In the genomic region with DNA sequence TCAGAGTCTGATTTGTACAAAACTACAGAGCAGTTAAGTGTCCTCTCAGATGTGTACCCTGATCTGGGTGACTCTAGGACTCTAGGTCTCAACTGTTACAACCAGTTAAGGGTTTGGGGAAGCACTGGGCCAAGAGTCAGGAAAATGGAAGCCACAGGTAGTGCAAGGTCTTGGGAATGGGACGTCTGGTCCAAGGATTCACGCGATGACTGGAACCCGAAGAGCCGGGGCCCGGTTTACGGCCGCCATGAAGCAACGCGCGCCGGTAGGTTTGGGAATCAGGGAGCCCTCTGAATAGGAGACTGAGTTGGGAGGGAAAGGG, we compare ENCODE assay signal across 8 cellular contexts. TPM values are rescaled to one million over a fixed set of nuclear protein-coding genes. Genes with fewer than 3 reads are reported as not detected.
A peak's percentile ranks its signal among the peaks of the same experiment; 100 is the strongest.
DNase-seq lines count a peak whose midpoint lies in the region; ATAC-seq and TF ChIP-seq lines count a peak whose summit lies in the region.

No MANE protein-coding gene starts in this region.

- H3K27me3 Mint-ChIP-seq in activated CD8-positive, alpha-beta T cell treated with anti-CD3 and anti-CD28 coated beads for 36 hours: no peaks in the 10 kb centered on the region

- H3K4me3 ChIP-seq in right cardiac atrium (ENCODE audit: low read length): peak overlapping the region; percentile 99
- peak overlapping the region; percentile 20 to 86 (median 64) for H3K4me3 ChIP-seq in spleen

- intact Hi-C loops in activated CD8-positive, alpha-beta T cell treated with anti-CD3 and anti-CD28 coated beads for 36 hours (cut with micrococcal nuclease): no loop called here
- intact Hi-C loops in right cardiac atrium (cut with DNase I) (no loop called here), spleen (cut with DNase I; ENCODE audit: low total_unique reads) (no loop called here)

- ATAC-seq in HG03095 (IDR thresholded peaks at IDR 0.05; ENCODE audit: unreplicated experiment): peak; percentile 18
- no peak for ATAC-seq in activated CD8-positive, alpha-beta T cell treated with anti-CD3 and anti-CD28 coated beads for 36 hours
- ATAC-seq in right cardiac atrium: peak; percentile 32 to 34

- CTCF ChIA-PET in activated CD8-positive, alpha-beta T cell treated with anti-CD3 and anti-CD28 coated beads for 36 hours (lab: Charles Lee): no interaction called here

- peak; percentile 69 for DNase-seq in NCI-H345 treated with DMSO at 0.1 percent for 48 hours (lab: John Stamatoyannopoulos, UW; ENCODE audit: unreplicated experiment)
- no peak for DNase-seq in NCI-H345 (lab: John Stamatoyannopoulos, UW)
- DNase-seq in activated CD8-positive, alpha-beta T cell treated with anti-CD3 and anti-CD28 coated beads for 36 hours: no peak
- no peak for DNase-seq in right cardiac atrium
- no peak for DNase-seq in spleen
- no peak for DNase-seq in GM19240 (ENCODE audit: insufficient read length, low spot score)
- DNase-seq in germinal center (ENCODE audit: low spot score): no peak

- H3K27ac ChIP-seq in right cardiac atrium (ENCODE audit: low read length) (peak overlapping the region; percentile 26), spleen (peak overlapping the region in 6 of 8 donors; percentile 76 to 92 (median 89))

- H3K27ac Mint-ChIP-seq in activated CD8-positive, alpha-beta T cell treated with anti-CD3 and anti-CD28 coated beads for 36 hours: peak overlapping the region; percentile 57

- TF ChIP-seq POLR2A in spleen (IDR thresholded peaks at IDR 0.05): no peak

- POLR2A ChIA-PET in activated CD8-positive, alpha-beta T cell treated with anti-CD3 and anti-CD28 coated beads for 36 hours (lab: Charles Lee): interaction anchor here (0.7 kb wide), 1 partner anchor 45 kb away, joined by 4 read pairs; no protein-coding TSS in a partner anchor

- H3K36me3 Mint-ChIP-seq in activated CD8-positive, alpha-beta T cell treated with anti-CD3 and anti-CD28 coated beads for 36 hours (ENCODE audit: low read depth): peaks cover 4% of the 10 kb centered on the region

- peaks cover 18% of the 10 kb centered on the region for H3K4me1 Mint-ChIP-seq in activated CD8-positive, alpha-beta T cell treated with anti-CD3 and anti-CD28 coated beads for 36 hours (ENCODE audit: low read depth)

- TF ChIP-seq CTCF in activated CD8-positive, alpha-beta T cell treated with anti-CD3 and anti-CD28 coated beads for 36 hours (IDR thresholded peaks at IDR 0.05): no peak
- TF ChIP-seq CTCF in spleen (IDR thresholded peaks at IDR 0.05 in 8 of 11, conservative IDR thresholded peaks at IDR 0.05 in 3 of 11): no peak

- H3K4me1 ChIP-seq in right cardiac atrium (ENCODE audit: control insufficient read depth, insufficient read depth, low read length): peaks cover 2% of the 10 kb centered on the region
- H3K4me1 ChIP-seq in spleen: peaks cover 0 to 18% (median 2%) of the 10 kb centered on the region in 6 donors

- H3K36me3 ChIP-seq in spleen: no peaks in the 10 kb centered on the region

- H3K9me3 ChIP-seq in right cardiac atrium (ENCODE audit: control insufficient read depth, low read length): no peaks in the 10 kb centered on the region
- H3K9me3 ChIP-seq in spleen: no peaks in the 10 kb centered on the region

- under 1% methylated on average over 12 of the region's 12 CpGs for WGBS in right cardiac atrium
- WGBS in spleen, 5 donors: 2 to 40% (median 6%) methylated on average over 3 to 12 of the region's 12 CpGs

- H3K9me3 Mint-ChIP-seq in activated CD8-positive, alpha-beta T cell treated with anti-CD3 and anti-CD28 coated beads for 36 hours: no peaks in the 10 kb centered on the region

- H3K4me3 Mint-ChIP-seq in activated CD8-positive, alpha-beta T cell treated with anti-CD3 and anti-CD28 coated beads for 36 hours: peak overlapping the region; percentile 88

- H3K27me3 ChIP-seq in right cardiac atrium (ENCODE audit: control insufficient read depth, insufficient read depth): no peaks in the 10 kb centered on the region
- H3K27me3 ChIP-seq in spleen (replicated peaks in 1 of 7): no peaks in the 10 kb centered on the region

RNA-seq across cellular contexts. Expression of a gene that starts 0.3 kb away (rescaled TPM):
- 100 to 1,000 TPM; 118 to 120 TPM for total RNA-seq in activated CD8-positive, alpha-beta T cell treated with anti-CD3 and anti-CD28 coated beads for 36 hours
- total RNA-seq in right cardiac atrium (10 to 100 TPM; 20.5 to 24.2 (median 21.8) TPM), spleen (10 to 100 TPM; 14.9 to 28.4 (median 22.5) TPM)
- polyA plus RNA-seq in right cardiac atrium (31.3 TPM), spleen (10 to 100 TPM; 27.0 to 46.0 (median 45.2) TPM)

Comparison
In these comparisons a context has a peak if more than half of its experiments do, and no peak if none do; other contexts are left out.
1. RNA of a gene that starts 0.3 kb away (total RNA-seq): 118 to 120 TPM in activated CD8-positive, alpha-beta T cell treated with anti-CD3 and anti-CD28 coated beads for 36 hours; 14.9 to 28.4 TPM in spleen and 20.5 to 24.2 TPM in right cardiac atrium; every median in the first group is over 4 times any median in the second.